In the genomic region with DNA sequence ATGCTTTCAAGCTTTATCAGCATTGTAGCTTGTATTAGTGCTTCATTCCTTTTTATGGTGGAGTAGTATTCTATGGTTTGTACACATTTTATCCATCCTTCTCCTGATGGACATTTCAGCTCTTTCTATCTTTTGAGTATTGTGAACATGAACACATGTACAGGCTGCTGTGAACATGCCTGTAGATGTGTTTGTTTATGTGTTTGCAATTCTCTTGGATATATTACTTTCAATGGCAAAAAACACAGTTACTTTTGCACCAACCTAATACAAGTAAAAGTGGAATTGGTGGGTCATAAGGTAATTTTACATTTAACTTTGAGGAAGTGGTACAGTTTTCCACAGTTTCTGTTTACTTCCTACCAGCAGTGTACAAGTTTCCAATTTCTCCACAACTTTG, we compare ENCODE assay signal across 2 cellular contexts.
TF ChIP-seq lines count a peak whose summit lies in the region.

No MANE protein-coding gene starts in this region.

TF ChIP-seq in A549, 52 proteins besides CTCF, POLR2A, EP300 and RAD21:
- no peak for TF ChIP-seq FOSL2 (IDR thresholded peaks at IDR 0.05)
- TF ChIP-seq FOSL2 (CRISPR knock-in tag; IDR thresholded peaks at IDR 0.05), result no peak
- TF ChIP-seq HDAC2 (IDR thresholded peaks at IDR 0.05), result no peak
- no peak for TF ChIP-seq CHD4 (IDR thresholded peaks at IDR 0.05; ENCODE audit: borderline replicate concordance)
- TF ChIP-seq HOXB5 (CRISPR knock-in tag; IDR thresholded peaks at IDR 0.05), result no peak
TF ChIP-seq in A549: peak in this region for 0.

TF ChIP-seq in GM12878, 131 proteins besides CTCF, POLR2A, EP300 and RAD21:
- no peak for TF ChIP-seq ASH2L (IDR thresholded peaks at IDR 0.05; ENCODE audit: borderline replicate concordance, low read depth)
- peak; percentile 7; the same call in 1 of the 2 replicates for TF ChIP-seq SPI1 (IDR thresholded peaks at IDR 0.05; ENCODE audit: borderline replicate concordance, insufficient read depth, low read depth, low read length)
